11 cellular contexts compared by ENCODE assay signal in genomic region chr4:15234101-15234500, GRCh38.
A peak's percentile ranks its signal among the peaks of the same experiment; 100 is the strongest.
DNase-seq lines count a peak whose midpoint lies in the region; ATAC-seq and TF ChIP-seq lines count a peak whose summit lies in the region.
"Had no signal": no experiment of that assay in that cellular context is flagged by ENCODE, and none has a peak within 500 bp of the region (broad histone marks: within the 10 kb centered on the region; RNA-seq: fewer than 3 reads in every experiment).

No MANE protein-coding gene starts in this region.

- peaks cover 2% of the 10 kb centered on the region for H3K27me3 Mint-ChIP-seq in activated naive CD8-positive, alpha-beta T cell treated with anti-CD3 and anti-CD28 coated beads, Interleukin-2, amount 10 ng/mL, durations not matched to agents 7 days and 5 days

- H3K4me1 ChIP-seq in vagina: peaks cover 49% of the 10 kb centered on the region
- H3K4me1 ChIP-seq: right lobe of liver had no signal

- peak overlapping the region; percentile 84 for H3K27ac Mint-ChIP-seq in activated naive CD8-positive, alpha-beta T cell treated with anti-CD3 and anti-CD28 coated beads, Interleukin-2, amount 10 ng/mL, durations not matched to agents 7 days and 5 days
- H3K27ac Mint-ChIP-seq: endodermal cell had no signal

- peaks cover 28% of the 10 kb centered on the region for H3K4me1 Mint-ChIP-seq in activated naive CD8-positive, alpha-beta T cell treated with anti-CD3 and anti-CD28 coated beads, Interleukin-2, amount 10 ng/mL, durations not matched to agents 7 days and 5 days

- peak overlapping the region; percentile 70 for H3K4me3 Mint-ChIP-seq in activated naive CD8-positive, alpha-beta T cell treated with anti-CD3 and anti-CD28 coated beads, Interleukin-2, amount 10 ng/mL, durations not matched to agents 7 days and 5 days
- H3K4me3 Mint-ChIP-seq: endodermal cell had no signal

- H3K36me3 ChIP-seq in vagina: no peaks in the 10 kb centered on the region
- H3K36me3 ChIP-seq: right lobe of liver had no signal

- H3K9me3 ChIP-seq in vagina: no peaks in the 10 kb centered on the region
- H3K9me3 ChIP-seq: right lobe of liver had no signal

- in situ Hi-C loops in KBM-7 (cut with MboI; ENCODE audit: low pct_unique_long_range_greater_than_20kb, low sequenced_read_pairs): loop anchor here (25.0 kb wide), 1 partner anchor 228 kb away; the partner anchor contains the start of gene CC2D2A

- H3K9me3 Mint-ChIP-seq in activated naive CD8-positive, alpha-beta T cell treated with anti-CD3 and anti-CD28 coated beads, Interleukin-2, amount 10 ng/mL, durations not matched to agents 7 days and 5 days: no peaks in the 10 kb centered on the region
- H3K9me3 Mint-ChIP-seq: endodermal cell had no signal

- peak overlapping the region; percentile 70 for H3K27ac ChIP-seq in vagina
- H3K27ac ChIP-seq: right lobe of liver, VCaP had no signal

- H3K4me3 ChIP-seq in vagina: no peak overlapping the region
- H3K4me3 ChIP-seq: right lobe of liver had no signal

- no peaks in the 10 kb centered on the region for H3K27me3 ChIP-seq in vagina
- H3K27me3 ChIP-seq: right lobe of liver had no signal

- POLR2A ChIA-PET in activated naive CD8-positive, alpha-beta T cell treated with anti-CD3 and anti-CD28 coated beads, Interleukin-2, amount 10 ng/mL, durations not matched to agents 7 days and 5 days (lab: Charles Lee): no interaction called here

- TF ChIP-seq POLR2A in vagina (IDR thresholded peaks at IDR 0.05): no peak

- ATAC-seq in Right ventricle myocardium inferior: peak; percentile 36
- peak; percentile 9 for ATAC-seq in activated naive CD8-positive, alpha-beta T cell treated with anti-CD3 and anti-CD28 coated beads, Interleukin-2, amount 10 ng/mL, durations not matched to agents 7 days and 5 days (ENCODE audit: low read depth)
- ATAC-seq in GM18520 (IDR thresholded peaks at IDR 0.05; ENCODE audit: unreplicated experiment): no peak

- H3K36me3 Mint-ChIP-seq in activated naive CD8-positive, alpha-beta T cell treated with anti-CD3 and anti-CD28 coated beads, Interleukin-2, amount 10 ng/mL, durations not matched to agents 7 days and 5 days: no peaks in the 10 kb centered on the region

- no peak for DNase-seq in Right ventricle myocardium inferior (ENCODE audit: missing footprints)
- DNase-seq in cardiac septum (ENCODE audit: low spot score): no peak
- DNase-seq in activated naive CD8-positive, alpha-beta T cell treated with anti-CD3 and anti-CD28 coated beads, Interleukin-2, amount 10 ng/mL, durations not matched to agents 7 days and 5 days: no peak
- DNase-seq in kidney tubule cell (ENCODE audit: low spot score): peak; percentile 35
- no peak for DNase-seq in vagina (ENCODE audit: extremely low spot score in 2 of 2)
- DNase-seq in activated CD8-positive, alpha-beta memory T cell treated with anti-CD3 and anti-CD28 coated beads, Interleukin-2, amount 50 U/mL, for 4 hours: no peak
- no peak for DNase-seq in KBM-7
- DNase-seq: endodermal cell, right lobe of liver had no signal

- intact Hi-C loops in Right ventricle myocardium inferior (cut with DNase I): no loop called here
- intact Hi-C loops in cardiac septum (cut with DNase I): loop anchor here (1.0 to 10.0 kb wide), 3 partner anchors 16 to 421 kb away; partner anchors contain the start of gene FBXL5
- intact Hi-C loops in vagina (cut with DNase I): no loop called here

- TF ChIP-seq CTCF in vagina (IDR thresholded peaks at IDR 0.05): no peak
